Comparison of ENCODE assay signal across 31 cellular contexts in the genomic region with DNA sequence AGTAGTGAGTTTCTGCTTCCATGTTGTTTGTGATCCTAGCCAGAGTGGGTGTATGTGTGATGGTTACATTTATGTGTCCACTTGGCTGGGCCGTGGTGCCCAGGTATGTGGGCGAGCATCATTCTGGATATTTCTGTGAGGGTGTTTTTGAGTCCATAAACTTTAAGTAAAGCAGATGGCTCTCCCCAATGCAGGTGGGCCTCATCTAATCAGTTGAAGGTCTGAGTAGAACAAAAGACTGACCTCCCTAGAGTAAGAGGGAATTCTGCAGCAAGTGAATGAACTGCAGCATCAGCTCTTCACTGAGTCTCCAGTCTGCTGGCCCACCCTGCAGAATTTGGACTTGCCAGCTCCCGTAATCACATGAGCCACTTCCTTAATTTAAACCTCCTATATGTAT.
DNase-seq lines count a peak whose midpoint lies in the region; ATAC-seq, FAIRE-seq and TF ChIP-seq lines count a peak whose summit lies in the region.
"Had no signal": no experiment of that assay in that cellular context is flagged by ENCODE, and none has a peak within 500 bp of the region (broad histone marks: within the 10 kb centered on the region; RNA-seq: fewer than 3 reads in every experiment).

No MANE protein-coding gene starts in this region.

- H3K9ac ChIP-seq in K562 (ENCODE audit: insufficient read depth in 1 of 2, low read depth in 2 of 2, low read length in 2 of 2): no peak overlapping the region
- H3K9ac ChIP-seq: BLaER1; BLaER1 treated with 17β-estradiol and CSF1 and Interleukin-3, amounts not matched to agents 10 nM and 100 nM had no signal

- TF ChIP-seq CTCF in HEK293 (tag by site-specific recombination; IDR thresholded peaks at IDR 0.05) (no peak), K562 (IDR thresholded peaks at IDR 0.05 in 2 of 3, conservative IDR thresholded peaks at IDR 0.05 in 1 of 3; ENCODE audit: insufficient read depth in 2 of 3, low read depth in 1 of 3, low read length in 3 of 3) (no peak)

- H3K79me2 ChIP-seq in K562 (ENCODE audit: control insufficient read depth, insufficient read depth, low read length): no peaks in the 10 kb centered on the region

- intact Hi-C loops in K562 (cut with micrococcal nuclease): no loop called here

- no peaks in the 10 kb centered on the region for H3K4me1 ChIP-seq in HEK293 (ENCODE audit: control insufficient read depth, insufficient read depth, low read length)
- H3K4me1 ChIP-seq in K562 (replicated peaks in 1 of 2; ENCODE audit: control insufficient read depth in 2 of 2, insufficient read depth in 2 of 2, low read length in 2 of 2): no peaks in the 10 kb centered on the region
- H3K4me1 ChIP-seq in HAP-1: no peaks in the 10 kb centered on the region
- H3K4me1 ChIP-seq: A549; BE2C; BLaER1; BLaER1 treated with 17β-estradiol and CSF1 and Interleukin-3, amounts not matched to agents 10 nM and 100 nM; Caco-2 had no signal

- 0% methylated on average over 3 of the region's 3 CpGs for WGBS in K562 (ENCODE audit: insufficient coverage, low coverage, missing lambda C conversion rate)

- H3K27me3 ChIP-seq in K562 (ENCODE audit: control insufficient read depth in 2 of 2, insufficient read depth in 2 of 2, low read length in 2 of 2): peaks cover 8 to 16% of the 10 kb centered on the region in 2 experiments; a peak in 3 of 5 replicates
- no peaks in the 10 kb centered on the region for H3K27me3 ChIP-seq in HAP-1 (ENCODE audit: low read depth)
- H3K27me3 ChIP-seq: BE2C; BLaER1; BLaER1 treated with 17β-estradiol and CSF1 and Interleukin-3, amounts not matched to agents 10 nM and 100 nM had no signal

- BruUV-seq in K562 (replicated peaks; lab: Mats Ljungman, UMichigan): no TSS peak

- no peak for DNase-seq in K562 (ENCODE audit: extremely low read depth in 1 of 4, low spot score in 3 of 4)
- DNase-seq in HAP-1 (ENCODE audit: low spot score in 2 of 2): no peak
- DNase-seq: 8988T; ACHN; AML-193; BE2C; C1 segment of cervical spinal cord; Caco-2; Calu3; CD4-positive, alpha-beta memory T cell; CD4-positive, alpha-beta T cell; CD4-positive, CD25-positive, alpha-beta regulatory T cell; CD8-positive, alpha-beta memory T cell; CD8-positive, alpha-beta T cell; COR-L47; DMS 273 treated with DMSO at 0.1 percent for 48 hours; DMS153; DMS53; DMS79; DMS79 treated with DMSO at 0.1 percent for 48 hours; DND-41; EL had no signal

- H4K20me1 ChIP-seq in K562 (replicated peaks; ENCODE audit: control insufficient read depth, insufficient read depth, low read length): no peaks in the 10 kb centered on the region
- H4K20me1 ChIP-seq: BLaER1; BLaER1 treated with 17β-estradiol and CSF1 and Interleukin-3, amounts not matched to agents 10 nM and 100 nM had no signal

- POLR2A ChIA-PET in HEK293 (lab: Yijun Ruan, JAX) (no interaction called here), K562 (lab: Yijun Ruan, JAX) (interaction anchor here (1.1 kb wide), 1 partner anchor 19 kb away, joined by 3 read pairs; no protein-coding TSS in a partner anchor)

- no peak for TF ChIP-seq RAD21 in K562 (CRISPR knock-in tag; conservative IDR thresholded peaks at IDR 0.05 in 1 of 2, IDR thresholded peaks at IDR 0.05 in 1 of 2)

- no peak for ATAC-seq in K562
- ATAC-seq in HG03520 (IDR thresholded peaks at IDR 0.05; ENCODE audit: unreplicated experiment): no peak
- ATAC-seq: A549; CD8-positive, alpha-beta T cell had no signal

- CTCF ChIA-PET in HEK293 (lab: Yijun Ruan, JAX) (no interaction called here), K562 (lab: Yijun Ruan, JAX; ENCODE audit: low intra/inter-chr PET ratio) (no interaction called here)

- TF ChIP-seq POLR2A in K562 (conservative IDR thresholded peaks at IDR 0.05): no peak

- H3K9me1 ChIP-seq in K562 (ENCODE audit: control insufficient read depth, insufficient read depth, low read length): no peaks in the 10 kb centered on the region

- no peak overlapping the region for H3K4me2 ChIP-seq in K562 (ENCODE audit: insufficient read depth, low read length)
- H3K4me2 ChIP-seq: A549; BLaER1; BLaER1 treated with 17β-estradiol and CSF1 and Interleukin-3, amounts not matched to agents 10 nM and 100 nM had no signal

- FAIRE-seq in K562 (lab: Jason Lieb, UNC): no peak
- FAIRE-seq: A204.1, A549, D721Med had no signal

- in situ Hi-C loops in K562 (cut with MboI): no loop called here
- in situ Hi-C loops in HAP-1 (cut with MboI; ENCODE audit: low sequenced_read_pairs): no loop called here

- no peaks in the 10 kb centered on the region for H3K36me3 ChIP-seq in HEK293 (ENCODE audit: control insufficient read depth in 2 of 2, insufficient read depth in 1 of 2, low read length in 2 of 2)
- H3K36me3 ChIP-seq in K562 (ENCODE audit: control insufficient read depth, insufficient read depth, low read length): no peaks in the 10 kb centered on the region
- H3K36me3 ChIP-seq in HAP-1 (replicated peaks): no peaks in the 10 kb centered on the region
- H3K36me3 ChIP-seq: BE2C; BLaER1; BLaER1 treated with 17β-estradiol and CSF1 and Interleukin-3, amounts not matched to agents 10 nM and 100 nM had no signal

- no peak for TF ChIP-seq EP300 in K562 (IDR thresholded peaks at IDR 0.05; ENCODE audit: low read length)

- H2AFZ ChIP-seq in K562 (ENCODE audit: low read depth, low read length): no peak overlapping the region

- no peak overlapping the region for H3K27ac ChIP-seq in HEK293 (ENCODE audit: extremely low read depth, low read depth, low read length)
- H3K27ac ChIP-seq in K562 (ENCODE audit: extremely low read depth, low read depth, low read length): no peak overlapping the region
- H3K27ac ChIP-seq: 22Rv1; A549; BLaER1; BLaER1 treated with 17β-estradiol and CSF1 and Interleukin-3, amounts not matched to agents 10 nM and 100 nM; C4-2B had no signal

- no peak overlapping the region for H3K4me3 ChIP-seq in HEK293 (ENCODE audit: low read depth, low read length)
- H3K4me3 ChIP-seq in K562: no peak overlapping the region
- no peak overlapping the region for H3K4me3 ChIP-seq in HAP-1
- H3K4me3 ChIP-seq: A549; BLaER1; BLaER1 treated with 17β-estradiol and CSF1 and Interleukin-3, amounts not matched to agents 10 nM and 100 nM had no signal

- no peaks in the 10 kb centered on the region for H3K9me3 ChIP-seq in HEK293 (ENCODE audit: control insufficient read depth, insufficient read depth, low read depth, low read length)
- H3K9me3 ChIP-seq in K562 (replicated peaks; ENCODE audit: control insufficient read depth, insufficient read depth, low read depth, low read length): no peaks in the 10 kb centered on the region
- no peaks in the 10 kb centered on the region for H3K9me3 ChIP-seq in HAP-1
- H3K9me3 ChIP-seq: BE2C, BLaER1, Caco-2 had no signal

TF ChIP-seq in HEK293, 187 proteins besides CTCF, POLR2A, EP300 and RAD21:
- peak; percentile 88 for TF ChIP-seq ZNF10 (tag by site-specific recombination; IDR thresholded peaks at IDR 0.05)
- TF ChIP-seq ZNF585B (tag by site-specific recombination; IDR thresholded peaks at IDR 0.05): no peak

TF ChIP-seq in K562, 482 proteins besides CTCF, POLR2A, EP300 and RAD21:
- TF ChIP-seq NR2C2 (CRISPR knock-in tag; IDR thresholded peaks at IDR 0.05) (no peak), NR2C2 (tag; IDR thresholded peaks at IDR 0.05) (no peak), ZNF134 (CRISPR knock-in tag; conservative IDR thresholded peaks at IDR 0.05) (peak; percentile 95), NR2C1 (IDR thresholded peaks at IDR 0.05) (no peak), NR2C1 (tag; IDR thresholded peaks at IDR 0.05) (no peak), ZNF347 (CRISPR knock-in tag; IDR thresholded peaks at IDR 0.05; ENCODE audit: low read depth) (no peak), ZNF311 (CRISPR knock-in tag; IDR thresholded peaks at IDR 0.05) (no peak), EHMT2 (IDR thresholded peaks at IDR 0.05) (no peak), NBN (IDR thresholded peaks at IDR 0.05; ENCODE audit: low read depth) (no peak), RBM25 (IDR thresholded peaks at IDR 0.05; ENCODE audit: low read depth, low read length, severe bottlenecking) (peak; percentile 33), SP2 (IDR thresholded peaks at IDR 0.05; ENCODE audit: extremely low read depth, low read depth, low read length, poor library complexity, severe bottlenecking) (no peak)
